21 cellular contexts compared by ENCODE assay signal in genomic region chr15:55628369-55628730, GRCh38. TPM values are rescaled to one million over a fixed set of nuclear protein-coding genes. Genes with fewer than 3 reads are reported as not detected.
DNase-seq lines count a peak whose midpoint lies in the region; ATAC-seq and TF ChIP-seq lines count a peak whose summit lies in the region.
"Had no signal": no experiment of that assay in that cellular context is flagged by ENCODE, and none has a peak within 500 bp of the region (broad histone marks: within the 10 kb centered on the region; RNA-seq: fewer than 3 reads in every experiment).

No MANE protein-coding gene starts in this region.

- intact Hi-C loops in upper lobe of right lung (cut with DNase I), result no loop called here

- H3F3A ChIP-seq in OCI-LY1 (ENCODE audit: insufficient read depth, low read length), result peaks cover 36% of the 10 kb centered on the region

- H3K4me3 ChIP-seq in OCI-LY1 (ENCODE audit: low read depth, low read length, poor library complexity, severe bottlenecking) (peak overlapping the region; percentile 6), foreskin fibroblast (ENCODE audit: low read depth in 1 of 2, low read length in 2 of 2) (no peak overlapping the region), upper lobe of right lung (no peak overlapping the region)
- H3K4me3 ChIP-seq: cardiac muscle cell, left ventricle myocardium inferior, pancreas, tibial nerve had no signal

- H4K20me1 ChIP-seq in OCI-LY1 (ENCODE audit: insufficient read depth, low read length), result no peaks in the 10 kb centered on the region

- DNase-seq in amniotic epithelial cell (ENCODE audit: low read depth), result peak; percentile 7
- DNase-seq in foreskin fibroblast, result peak; percentile 4 to 27
- DNase-seq in upper lobe of right lung, result no peak
- no peak for DNase-seq in HuH-7 (ENCODE audit: low spot score)
- DNase-seq in NOMO-1 treated with dmso at 0.1 percent for 144 hours (lab: John Stamatoyannopoulos, UW; ENCODE audit: unreplicated experiment), result no peak
- DNase-seq: activated CD4-positive, alpha-beta T cell treated with anti-CD3 and anti-CD28 coated beads, Interleukin-2, amount 50 U/mL, for 1 hour; activated naive CD4-positive, alpha-beta T cell treated with anti-CD3 and anti-CD28 coated beads, Interleukin-2, amount 10 ng/mL, durations not matched to agents 7 days and 5 days; CD4-positive, alpha-beta T cell; DMS 273 treated with DMSO at 0.1 percent for 48 hours; immature natural killer cell; KG1; left ventricle myocardium inferior; NCI-H146; pancreas; right cardiac atrium; stimulated activated naive CD8-positive, alpha-beta T cell treated with anti-CD3 and anti-CD28 coated beads, Interleukin-15, amount 100 ng/mL, for 72 hours; WERI-Rb-1 had no signal

- TF ChIP-seq CTCF in OCI-LY1 (IDR thresholded peaks at IDR 0.05; ENCODE audit: low read length) (no peak), foreskin fibroblast (IDR thresholded peaks at IDR 0.05; ENCODE audit: low read depth, low read length) (no peak), upper lobe of right lung (IDR thresholded peaks at IDR 0.05) (no peak)

- no peak for ATAC-seq in upper lobe of right lung
- ATAC-seq in HG02885 (IDR thresholded peaks at IDR 0.05; ENCODE audit: poor library complexity, unreplicated experiment), result no peak
- ATAC-seq: right cardiac atrium; stimulated activated naive CD8-positive, alpha-beta T cell treated with anti-CD3 and anti-CD28 coated beads, Interleukin-15, amount 100 ng/mL, for 72 hours had no signal

- H3K79me2 ChIP-seq in OCI-LY1 (ENCODE audit: insufficient read depth, low read length), result no peaks in the 10 kb centered on the region

- peak overlapping the region; percentile 61 for H3K4me2 ChIP-seq in OCI-LY1 (ENCODE audit: low read length)

- H3K4me1 ChIP-seq in OCI-LY1 (ENCODE audit: insufficient read depth, low read length, severe bottlenecking) (peaks cover 94% of the 10 kb centered on the region), upper lobe of right lung (no peaks in the 10 kb centered on the region)
- H3K4me1 ChIP-seq: left ventricle myocardium inferior, pancreas, tibial nerve had no signal

- no peaks in the 10 kb centered on the region for H3K9me3 ChIP-seq in OCI-LY1 (ENCODE audit: low read length)
- H3K9me3 ChIP-seq in upper lobe of right lung, result no peaks in the 10 kb centered on the region
- H3K9me3 ChIP-seq: left ventricle myocardium inferior, pancreas, tibial nerve had no signal

- peak overlapping the region; percentile 73; the same call in 1 of the 2 replicates for H2AFZ ChIP-seq in OCI-LY1 (ENCODE audit: low read length)

- H3K27me3 ChIP-seq in OCI-LY1 (ENCODE audit: insufficient read depth, low read length) (no peaks in the 10 kb centered on the region), upper lobe of right lung (no peaks in the 10 kb centered on the region)
- H3K27me3 ChIP-seq: cardiac muscle cell, pancreas, tibial nerve had no signal

- no peaks in the 10 kb centered on the region for H3K36me3 ChIP-seq in OCI-LY1 (ENCODE audit: insufficient read depth, low read length)
- H3K36me3 ChIP-seq in upper lobe of right lung, result no peaks in the 10 kb centered on the region
- H3K36me3 ChIP-seq: left ventricle myocardium inferior, pancreas had no signal

- peak overlapping the region; percentile 58 for H3K9ac ChIP-seq in OCI-LY1 (ENCODE audit: low read length)

- H3K27ac ChIP-seq in OCI-LY1 (ENCODE audit: low read depth, low read length, poor library complexity, severe bottlenecking), result peak overlapping the region; percentile 94
- peak overlapping the region; percentile 26 for H3K27ac ChIP-seq in upper lobe of right lung
- H3K27ac ChIP-seq: left ventricle myocardium inferior, pancreas, tibial nerve, WERI-Rb-1 had no signal

- H3K9me2 ChIP-seq in OCI-LY1 (ENCODE audit: low read depth, low read length), result no peaks in the 10 kb centered on the region

RNA-seq across cellular contexts. Expression of gene PYGO1, which starts 40.2 kb away (rescaled TPM):
- 11.1 TPM for total RNA-seq in upper lobe of right lung
- total RNA-seq: CD4-positive, alpha-beta T cell had no signal

Comparison
In these comparisons a context has a peak if more than half of its experiments do, and no peak if none do; other contexts are left out.
1. DNase-seq: peak in amniotic epithelial cell (single experiment) and foreskin fibroblast (2 of 2); none in upper lobe of right lung (single experiment), HuH-7 (single experiment) and NOMO-1 treated with dmso at 0.1 percent for 144 hours (single experiment).